Comparison of ENCODE assay signal across 27 cellular contexts in genomic region chr1:77027916-77028315, GRCh38.
"Had no signal": no experiment of that assay in that cellular context is flagged by ENCODE, and none has a peak within 500 bp of the region (broad histone marks: within the 10 kb centered on the region; RNA-seq: fewer than 3 reads in every experiment).

No MANE protein-coding gene starts in this region.

- H3K27me3 Mint-ChIP-seq: progenitor cell of endocrine pancreas had no signal

- ATAC-seq: left cardiac atrium; left lung; mucosa of descending colon; naive thymus-derived CD4-positive, alpha-beta T cell; natural killer cell treated with Interleukin-12 subunit alpha and Interleukin-12 subunit beta and Interleukin-15 and Interleukin-18, amount 100 ng/mL, for 72 hours; right lobe of liver; stimulated activated memory B cell treated with anti-CD40 and anti-IgM and Interleukin-4, amounts not matched to agents 10 μg/mL and 1 μg/mL and 100 μg/mL, for 72 hours; stimulated activated naive CD8-positive, alpha-beta T cell treated with anti-CD3 and anti-CD28 coated beads, Interleukin-15, amount 100 ng/mL, for 72 hours had no signal

- H3K4me3 Mint-ChIP-seq: naive thymus-derived CD4-positive, alpha-beta T cell; natural killer cell treated with Interleukin-12 subunit alpha and Interleukin-12 subunit beta and Interleukin-15 and Interleukin-18, amount 100 ng/mL, for 72 hours; stimulated activated memory B cell treated with anti-CD40 and anti-IgM and Interleukin-4, amounts not matched to agents 10 μg/mL and 1 μg/mL and 100 μg/mL, for 72 hours; stimulated activated naive CD8-positive, alpha-beta T cell treated with anti-CD3 and anti-CD28 coated beads, Interleukin-15, amount 100 ng/mL, for 72 hours; type B pancreatic cell had no signal

- DNase-seq: head of caudate nucleus; hippocampal formation; kidney glomerular epithelial cell; left cardiac atrium; left lung; mesendoderm; midbrain; mucosa of descending colon; naive thymus-derived CD4-positive, alpha-beta T cell; ovary; right lobe of liver; stimulated activated CD4-positive, alpha-beta T cell treated with anti-CD3 and anti-CD28 coated beads, Interleukin-1b, Interleukin-23, amount 100 ng/mL, for 48 hours; stimulated activated CD4-positive, alpha-beta T cell treated with anti-CD3 and anti-CD28 coated beads, Interleukin-2, amount 100 ng/mL, for 48 hours; stimulated activated CD4-positive, alpha-beta T cell treated with anti-CD3 and anti-CD28 coated beads, Interleukin-4, amount 100 ng/mL, for 4 hours; stimulated activated CD8-positive, alpha-beta memory T cell treated with anti-CD3 and anti-CD28 coated beads, Interleukin-4, amount 100 ng/mL, for 48 hours; stimulated activated naive CD4-positive, alpha-beta T cell treated with Interleukin-2 at 50 U/mL for 16 hours; stimulated activated naive CD8-positive, alpha-beta T cell treated with anti-CD3 and anti-CD28 coated beads, Interleukin-15, amount 100 ng/mL, for 72 hours; substantia nigra; uterus had no signal

- H3K36me3 Mint-ChIP-seq: naive thymus-derived CD4-positive, alpha-beta T cell; natural killer cell treated with Interleukin-12 subunit alpha and Interleukin-12 subunit beta and Interleukin-15 and Interleukin-18, amount 100 ng/mL, for 72 hours; stimulated activated memory B cell treated with anti-CD40 and anti-IgM and Interleukin-4, amounts not matched to agents 10 μg/mL and 1 μg/mL and 100 μg/mL, for 72 hours; type B pancreatic cell had no signal

- H3K4me2 ChIP-seq: smooth muscle cell had no signal

- H3K27me3 ChIP-seq: left lung, ovary, right atrium auricular region, right lobe of liver, tibial nerve, uterus had no signal

- H3K9me3 Mint-ChIP-seq: naive thymus-derived CD4-positive, alpha-beta T cell; natural killer cell treated with Interleukin-12 subunit alpha and Interleukin-12 subunit beta and Interleukin-15 and Interleukin-18, amount 100 ng/mL, for 72 hours; stimulated activated memory B cell treated with anti-CD40 and anti-IgM and Interleukin-4, amounts not matched to agents 10 μg/mL and 1 μg/mL and 100 μg/mL, for 72 hours; stimulated activated naive CD8-positive, alpha-beta T cell treated with anti-CD3 and anti-CD28 coated beads, Interleukin-15, amount 100 ng/mL, for 72 hours; type B pancreatic cell had no signal

- H3K27ac ChIP-seq: left lung, ovary, right atrium auricular region, right lobe of liver, tibial nerve, uterus had no signal

- H3K9me3 ChIP-seq: left lung, mucosa of descending colon, ovary, right atrium auricular region, right lobe of liver, tibial nerve, uterus had no signal

- H3K27ac Mint-ChIP-seq: naive thymus-derived CD4-positive, alpha-beta T cell; natural killer cell treated with Interleukin-12 subunit alpha and Interleukin-12 subunit beta and Interleukin-15 and Interleukin-18, amount 100 ng/mL, for 72 hours; progenitor cell of endocrine pancreas; stimulated activated memory B cell treated with anti-CD40 and anti-IgM and Interleukin-4, amounts not matched to agents 10 μg/mL and 1 μg/mL and 100 μg/mL, for 72 hours; stimulated activated naive CD8-positive, alpha-beta T cell treated with anti-CD3 and anti-CD28 coated beads, Interleukin-15, amount 100 ng/mL, for 72 hours; type B pancreatic cell had no signal

- H3K4me1 ChIP-seq: left lung, right atrium auricular region, right lobe of liver, uterus had no signal

- H3K36me3 ChIP-seq: left lung, ovary, right atrium auricular region, right lobe of liver, tibial nerve, uterus had no signal

- H3K4me3 ChIP-seq: left lung, lung, mucosa of descending colon, ovary, right atrium auricular region, right lobe of liver, smooth muscle cell, tibial nerve, uterus had no signal

- H3K4me1 Mint-ChIP-seq: naive thymus-derived CD4-positive, alpha-beta T cell; stimulated activated memory B cell treated with anti-CD40 and anti-IgM and Interleukin-4, amounts not matched to agents 10 μg/mL and 1 μg/mL and 100 μg/mL, for 72 hours; stimulated activated naive CD8-positive, alpha-beta T cell treated with anti-CD3 and anti-CD28 coated beads, Interleukin-15, amount 100 ng/mL, for 72 hours had no signal
